ENCODE assay signal across 1 cellular context in the genomic region with DNA sequence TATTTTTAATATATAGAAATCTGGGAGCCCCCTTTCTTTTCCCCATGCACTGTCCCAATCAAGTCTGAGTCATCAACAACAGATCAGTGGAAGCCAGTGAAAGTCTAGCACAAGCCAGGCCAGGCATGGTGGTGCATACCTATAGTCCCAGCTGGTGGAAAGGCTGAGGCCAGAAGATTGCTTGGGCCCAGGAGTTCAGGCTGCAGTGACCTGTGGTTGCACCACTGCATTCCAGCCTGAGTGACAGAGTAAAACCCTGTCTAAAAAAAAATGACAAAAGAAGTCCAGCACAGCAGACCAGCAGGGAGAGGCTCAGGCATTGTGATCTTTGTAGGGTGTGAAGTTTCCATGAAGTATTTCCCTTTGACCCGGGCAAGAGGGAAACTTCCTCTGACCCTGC.
A peak's percentile ranks its signal among the peaks of the same experiment; 100 is the strongest.
TF ChIP-seq lines count a peak whose summit lies in the region.

No MANE protein-coding gene starts in this region.

TF ChIP-seq in HepG2, 621 proteins besides CTCF, POLR2A, EP300 and RAD21 (continued from another document and continues in another):
- TF ChIP-seq, protein P1, sequence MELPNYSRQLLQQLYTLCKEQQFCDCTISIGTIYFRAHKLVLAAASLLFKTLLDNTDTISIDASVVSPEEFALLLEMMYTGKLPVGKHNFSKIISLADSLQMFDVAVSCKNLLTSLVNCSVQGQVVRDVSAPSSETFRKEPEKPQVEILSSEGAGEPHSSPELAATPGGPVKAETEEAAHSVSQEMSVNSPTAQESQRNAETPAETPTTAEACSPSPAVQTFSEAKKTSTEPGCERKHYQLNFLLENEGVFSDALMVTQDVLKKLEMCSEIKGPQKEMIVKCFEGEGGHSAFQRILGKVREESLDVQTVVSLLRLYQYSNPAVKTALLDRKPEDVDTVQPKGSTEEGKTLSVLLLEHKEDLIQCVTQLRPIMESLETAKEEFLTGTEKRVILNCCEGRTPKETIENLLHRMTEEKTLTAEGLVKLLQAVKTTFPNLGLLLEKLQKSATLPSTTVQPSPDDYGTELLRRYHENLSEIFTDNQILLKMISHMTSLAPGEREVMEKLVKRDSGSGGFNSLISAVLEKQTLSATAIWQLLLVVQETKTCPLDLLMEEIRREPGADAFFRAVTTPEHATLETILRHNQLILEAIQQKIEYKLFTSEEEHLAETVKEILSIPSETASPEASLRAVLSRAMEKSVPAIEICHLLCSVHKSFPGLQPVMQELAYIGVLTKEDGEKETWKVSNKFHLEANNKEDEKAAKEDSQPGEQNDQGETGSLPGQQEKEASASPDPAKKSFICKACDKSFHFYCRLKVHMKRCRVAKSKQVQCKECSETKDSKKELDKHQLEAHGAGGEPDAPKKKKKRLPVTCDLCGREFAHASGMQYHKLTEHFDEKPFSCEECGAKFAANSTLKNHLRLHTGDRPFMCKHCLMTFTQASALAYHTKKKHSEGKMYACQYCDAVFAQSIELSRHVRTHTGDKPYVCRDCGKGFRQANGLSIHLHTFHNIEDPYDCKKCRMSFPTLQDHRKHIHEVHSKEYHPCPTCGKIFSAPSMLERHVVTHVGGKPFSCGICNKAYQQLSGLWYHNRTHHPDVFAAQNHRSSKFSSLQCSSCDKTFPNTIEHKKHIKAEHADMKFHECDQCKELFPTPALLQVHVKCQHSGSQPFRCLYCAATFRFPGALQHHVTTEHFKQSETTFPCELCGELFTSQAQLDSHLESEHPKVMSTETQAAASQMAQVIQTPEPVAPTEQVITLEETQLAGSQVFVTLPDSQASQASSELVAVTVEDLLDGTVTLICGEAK (IDR thresholded peaks at IDR 0.05), result no peak
- TF ChIP-seq, protein P1 (CRISPR knock-in tag; IDR thresholded peaks at IDR 0.05), result no peak
- TF ChIP-seq MYC (CRISPR knock-in tag; IDR thresholded peaks at IDR 0.05; ENCODE audit: borderline replicate concordance) (0 out of 2 replicates have a peak, but pooled peaks have one; percentile 27), POLR2G (IDR thresholded peaks at IDR 0.05; ENCODE audit: low read depth, low read length) (no peak), FOXO1 (CRISPR knock-in tag; IDR thresholded peaks at IDR 0.05) (no peak), MAFK (conservative IDR thresholded peaks at IDR 0.05 in 1 of 2, IDR thresholded peaks at IDR 0.05 in 1 of 2; ENCODE audit: low read length in 2 of 2) (peak in 1 of 2 experiments; percentile 25; a peak in 1 of 4 replicates), GATA4 (IDR thresholded peaks at IDR 0.05; ENCODE audit: borderline replicate concordance, low read depth) (no peak), ZMYM4 (CRISPR knock-in tag; IDR thresholded peaks at IDR 0.05) (peak; percentile 30; the same call in 1 of the 2 replicates), ZNF292 (CRISPR knock-in tag; IDR thresholded peaks at IDR 0.05; ENCODE audit: borderline replicate concordance, low read depth) (peak; percentile 65; the same call in 1 of the 2 replicates), ZNF614 (CRISPR knock-in tag; IDR thresholded peaks at IDR 0.05; ENCODE audit: borderline replicate concordance) (no peak), GABPA (IDR thresholded peaks at IDR 0.05; ENCODE audit: low read depth, low read length) (no peak), GABPA (CRISPR knock-in tag; IDR thresholded peaks at IDR 0.05; ENCODE audit: low read depth) (no peak), ZNF841 (CRISPR knock-in tag; IDR thresholded peaks at IDR 0.05; ENCODE audit: borderline replicate concordance) (no peak), ZFYVE20 (CRISPR knock-in tag; IDR thresholded peaks at IDR 0.05; ENCODE audit: borderline replicate concordance, low read depth) (no peak), NR2F2 (IDR thresholded peaks at IDR 0.05; ENCODE audit: borderline replicate concordance, low read depth) (no peak), ETV6 (CRISPR knock-in tag; conservative IDR thresholded peaks at IDR 0.05) (no peak), ZNF800 (CRISPR knock-in tag; IDR thresholded peaks at IDR 0.05) (no peak), SAP130 (CRISPR knock-in tag; IDR thresholded peaks at IDR 0.05; ENCODE audit: low read depth) (peak; percentile 58), MXI1 (IDR thresholded peaks at IDR 0.05; ENCODE audit: borderline replicate concordance, low read depth, low read length) (peak; percentile 47; the same call in 1 of the 3 replicates), ZNF331 (CRISPR knock-in tag; IDR thresholded peaks at IDR 0.05) (peak; percentile 35; the same call in 1 of the 2 replicates), ATF3 (CRISPR knock-in tag; IDR thresholded peaks at IDR 0.05) (0 out of 2 replicates have a peak, but pooled peaks have one; percentile 33), U2AF2 (IDR thresholded peaks at IDR 0.05; ENCODE audit: low read depth, low read length) (no peak), ZNF350 (CRISPR knock-in tag; IDR thresholded peaks at IDR 0.05; ENCODE audit: borderline replicate concordance, low read depth) (no peak), THAP11 (CRISPR knock-in tag; IDR thresholded peaks at IDR 0.05) (0 out of 2 replicates have a peak, but pooled peaks have one; percentile 26), SOX5 (CRISPR knock-in tag; IDR thresholded peaks at IDR 0.05; ENCODE audit: borderline replicate concordance) (peak; percentile 66; the same call in 1 of the 2 replicates), TEAD3 (CRISPR knock-in tag; optimal IDR thresholded peaks at IDR 0.05; ENCODE audit: borderline replicate concordance) (peak; percentile 97), LCORL (IDR thresholded peaks at IDR 0.05) (no peak), LCORL (CRISPR knock-in tag; IDR thresholded peaks at IDR 0.05) (peak; percentile 37; the same call in 1 of the 2 replicates), IKZF1 (IDR thresholded peaks at IDR 0.05) (no peak)
- TF ChIP-seq, protein P2, sequence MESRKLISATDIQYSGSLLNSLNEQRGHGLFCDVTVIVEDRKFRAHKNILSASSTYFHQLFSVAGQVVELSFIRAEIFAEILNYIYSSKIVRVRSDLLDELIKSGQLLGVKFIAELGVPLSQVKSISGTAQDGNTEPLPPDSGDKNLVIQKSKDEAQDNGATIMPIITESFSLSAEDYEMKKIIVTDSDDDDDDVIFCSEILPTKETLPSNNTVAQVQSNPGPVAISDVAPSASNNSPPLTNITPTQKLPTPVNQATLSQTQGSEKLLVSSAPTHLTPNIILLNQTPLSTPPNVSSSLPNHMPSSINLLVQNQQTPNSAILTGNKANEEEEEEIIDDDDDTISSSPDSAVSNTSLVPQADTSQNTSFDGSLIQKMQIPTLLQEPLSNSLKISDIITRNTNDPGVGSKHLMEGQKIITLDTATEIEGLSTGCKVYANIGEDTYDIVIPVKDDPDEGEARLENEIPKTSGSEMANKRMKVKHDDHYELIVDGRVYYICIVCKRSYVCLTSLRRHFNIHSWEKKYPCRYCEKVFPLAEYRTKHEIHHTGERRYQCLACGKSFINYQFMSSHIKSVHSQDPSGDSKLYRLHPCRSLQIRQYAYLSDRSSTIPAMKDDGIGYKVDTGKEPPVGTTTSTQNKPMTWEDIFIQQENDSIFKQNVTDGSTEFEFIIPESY (CRISPR knock-in tag; IDR thresholded peaks at IDR 0.05), result no peak
- TF ChIP-seq, protein P3, sequence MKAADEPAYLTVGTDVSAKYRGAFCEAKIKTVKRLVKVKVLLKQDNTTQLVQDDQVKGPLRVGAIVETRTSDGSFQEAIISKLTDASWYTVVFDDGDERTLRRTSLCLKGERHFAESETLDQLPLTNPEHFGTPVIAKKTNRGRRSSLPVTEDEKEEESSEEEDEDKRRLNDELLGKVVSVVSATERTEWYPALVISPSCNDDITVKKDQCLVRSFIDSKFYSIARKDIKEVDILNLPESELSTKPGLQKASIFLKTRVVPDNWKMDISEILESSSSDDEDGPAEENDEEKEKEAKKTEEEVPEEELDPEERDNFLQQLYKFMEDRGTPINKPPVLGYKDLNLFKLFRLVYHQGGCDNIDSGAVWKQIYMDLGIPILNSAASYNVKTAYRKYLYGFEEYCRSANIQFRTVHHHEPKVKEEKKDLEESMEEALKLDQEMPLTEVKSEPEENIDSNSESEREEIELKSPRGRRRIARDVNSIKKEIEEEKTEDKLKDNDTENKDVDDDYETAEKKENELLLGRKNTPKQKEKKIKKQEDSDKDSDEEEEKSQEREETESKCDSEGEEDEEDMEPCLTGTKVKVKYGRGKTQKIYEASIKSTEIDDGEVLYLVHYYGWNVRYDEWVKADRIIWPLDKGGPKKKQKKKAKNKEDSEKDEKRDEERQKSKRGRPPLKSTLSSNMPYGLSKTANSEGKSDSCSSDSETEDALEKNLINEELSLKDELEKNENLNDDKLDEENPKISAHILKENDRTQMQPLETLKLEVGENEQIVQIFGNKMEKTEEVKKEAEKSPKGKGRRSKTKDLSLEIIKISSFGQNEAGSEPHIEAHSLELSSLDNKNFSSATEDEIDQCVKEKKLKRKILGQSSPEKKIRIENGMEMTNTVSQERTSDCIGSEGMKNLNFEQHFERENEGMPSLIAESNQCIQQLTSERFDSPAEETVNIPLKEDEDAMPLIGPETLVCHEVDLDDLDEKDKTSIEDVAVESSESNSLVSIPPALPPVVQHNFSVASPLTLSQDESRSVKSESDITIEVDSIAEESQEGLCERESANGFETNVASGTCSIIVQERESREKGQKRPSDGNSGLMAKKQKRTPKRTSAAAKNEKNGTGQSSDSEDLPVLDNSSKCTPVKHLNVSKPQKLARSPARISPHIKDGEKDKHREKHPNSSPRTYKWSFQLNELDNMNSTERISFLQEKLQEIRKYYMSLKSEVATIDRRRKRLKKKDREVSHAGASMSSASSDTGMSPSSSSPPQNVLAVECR (CRISPR knock-in tag; IDR thresholded peaks at IDR 0.05; ENCODE audit: borderline replicate concordance), result no peak
- TF ChIP-seq, protein P4, sequence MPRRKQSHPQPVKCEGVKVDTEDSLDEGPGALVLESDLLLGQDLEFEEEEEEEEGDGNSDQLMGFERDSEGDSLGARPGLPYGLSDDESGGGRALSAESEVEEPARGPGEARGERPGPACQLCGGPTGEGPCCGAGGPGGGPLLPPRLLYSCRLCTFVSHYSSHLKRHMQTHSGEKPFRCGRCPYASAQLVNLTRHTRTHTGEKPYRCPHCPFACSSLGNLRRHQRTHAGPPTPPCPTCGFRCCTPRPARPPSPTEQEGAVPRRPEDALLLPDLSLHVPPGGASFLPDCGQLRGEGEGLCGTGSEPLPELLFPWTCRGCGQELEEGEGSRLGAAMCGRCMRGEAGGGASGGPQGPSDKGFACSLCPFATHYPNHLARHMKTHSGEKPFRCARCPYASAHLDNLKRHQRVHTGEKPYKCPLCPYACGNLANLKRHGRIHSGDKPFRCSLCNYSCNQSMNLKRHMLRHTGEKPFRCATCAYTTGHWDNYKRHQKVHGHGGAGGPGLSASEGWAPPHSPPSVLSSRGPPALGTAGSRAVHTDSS (CRISPR knock-in tag; conservative IDR thresholded peaks at IDR 0.05), result no peak
- TF ChIP-seq, protein P5, sequence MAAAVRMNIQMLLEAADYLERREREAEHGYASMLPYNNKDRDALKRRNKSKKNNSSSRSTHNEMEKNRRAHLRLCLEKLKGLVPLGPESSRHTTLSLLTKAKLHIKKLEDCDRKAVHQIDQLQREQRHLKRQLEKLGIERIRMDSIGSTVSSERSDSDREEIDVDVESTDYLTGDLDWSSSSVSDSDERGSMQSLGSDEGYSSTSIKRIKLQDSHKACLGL (CRISPR knock-in tag; IDR thresholded peaks at IDR 0.05), result no peak
- TF ChIP-seq, protein P6, sequence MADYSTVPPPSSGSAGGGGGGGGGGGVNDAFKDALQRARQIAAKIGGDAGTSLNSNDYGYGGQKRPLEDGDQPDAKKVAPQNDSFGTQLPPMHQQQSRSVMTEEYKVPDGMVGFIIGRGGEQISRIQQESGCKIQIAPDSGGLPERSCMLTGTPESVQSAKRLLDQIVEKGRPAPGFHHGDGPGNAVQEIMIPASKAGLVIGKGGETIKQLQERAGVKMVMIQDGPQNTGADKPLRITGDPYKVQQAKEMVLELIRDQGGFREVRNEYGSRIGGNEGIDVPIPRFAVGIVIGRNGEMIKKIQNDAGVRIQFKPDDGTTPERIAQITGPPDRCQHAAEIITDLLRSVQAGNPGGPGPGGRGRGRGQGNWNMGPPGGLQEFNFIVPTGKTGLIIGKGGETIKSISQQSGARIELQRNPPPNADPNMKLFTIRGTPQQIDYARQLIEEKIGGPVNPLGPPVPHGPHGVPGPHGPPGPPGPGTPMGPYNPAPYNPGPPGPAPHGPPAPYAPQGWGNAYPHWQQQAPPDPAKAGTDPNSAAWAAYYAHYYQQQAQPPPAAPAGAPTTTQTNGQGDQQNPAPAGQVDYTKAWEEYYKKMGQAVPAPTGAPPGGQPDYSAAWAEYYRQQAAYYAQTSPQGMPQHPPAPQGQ (CRISPR knock-in tag; IDR thresholded peaks at IDR 0.05; ENCODE audit: borderline replicate concordance), result no peak
